In the genomic region with DNA sequence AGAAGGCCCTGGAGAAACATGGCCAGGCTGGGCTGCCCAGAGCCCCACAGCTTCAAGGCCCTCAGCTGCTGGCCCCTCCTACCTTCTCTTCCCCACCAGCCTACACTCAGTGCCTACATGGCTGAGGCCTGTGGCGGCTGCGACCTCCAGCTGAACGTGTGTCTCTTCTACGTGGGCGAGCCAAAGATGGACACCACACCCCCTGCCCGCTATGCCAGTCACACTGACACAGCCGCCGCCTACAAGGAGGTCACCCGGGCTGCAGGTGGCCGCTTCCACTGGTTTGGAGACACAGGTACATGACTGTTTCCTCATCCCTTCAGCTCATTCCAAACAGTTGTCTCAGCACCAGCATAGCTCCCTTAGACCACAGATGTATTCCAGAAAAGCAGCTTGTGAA, we compare ENCODE assay signal across 9 cellular contexts. TPM values are rescaled to one million over a fixed set of nuclear protein-coding genes. Genes with fewer than 3 reads are reported as not detected.
"Had no signal": no experiment of that assay in that cellular context is flagged by ENCODE, and none has a peak within 500 bp of the region (broad histone marks: within the 10 kb centered on the region; RNA-seq: fewer than 3 reads in every experiment).

No MANE protein-coding gene starts in this region.

- ATAC-seq: GM23338, K562 had no signal

- DNase-seq: H9, HCEC 1CT, HFFc6, IMR-90 had no signal

- H3K4me3 ChIP-seq: GM23338, K562 had no signal

- H3K9me3 Mint-ChIP-seq: GM23338, H9, HFFc6 had no signal

- H3K4me3 Mint-ChIP-seq: GM23338, H9, HFFc6 had no signal

- H2AFZ ChIP-seq: GM23338 had no signal

- H3K4me2 ChIP-seq: GM23338 had no signal

- H3K27ac Mint-ChIP-seq: GM23338, H9, HFFc6 had no signal

- H3K27ac ChIP-seq: HL-60 had no signal

RNA-seq across cellular contexts. Expression of gene SDR42E2, which starts 29.5 kb away (rescaled TPM):
- total RNA-seq: GM23338, H1, HFFc6, HT1080, IMR-90 had no signal
- polyA plus RNA-seq: IMR-90 had no signal

RNA-seq across cellular contexts. Expression of gene VWA3A, which starts 40.5 kb away (rescaled TPM):
- total RNA-seq: H1, H9, HT1080, IMR-90, K562 had no signal
- polyA plus RNA-seq: GM23338, IMR-90, K562 had no signal
